Comparison of ENCODE assay signal across 1 cellular context in genomic region chr12:110641512-110641911, GRCh38.
A peak's percentile ranks its signal among the peaks of the same experiment; 100 is the strongest.
TF ChIP-seq lines count a peak whose summit lies in the region.

No MANE protein-coding gene starts in this region.

TF ChIP-seq in K562, 482 proteins besides CTCF, POLR2A, EP300 and RAD21 (continues in another document):
- TF ChIP-seq ZNF217 (CRISPR knock-in tag; IDR thresholded peaks at IDR 0.05) (no peak), ZBTB5 (IDR thresholded peaks at IDR 0.05) (no peak), U2AF2 (optimal IDR thresholded peaks at IDR 0.05; ENCODE audit: low read depth, low read length) (no peak), CEBPB (tag; IDR thresholded peaks at IDR 0.05) (no peak), CBFA2T3 (IDR thresholded peaks at IDR 0.05) (peak; percentile 54), CEBPG (CRISPR knock-in tag; IDR thresholded peaks at IDR 0.05) (no peak), CEBPG (tag; conservative IDR thresholded peaks at IDR 0.05 in 1 of 2, IDR thresholded peaks at IDR 0.05 in 1 of 2) (no peak), FOXK1 (CRISPR knock-in tag; IDR thresholded peaks at IDR 0.05; ENCODE audit: borderline replicate concordance) (no peak), E2F8 (IDR thresholded peaks at IDR 0.05; ENCODE audit: low read depth, partially characterized antibody) (no peak), HNRNPK (IDR thresholded peaks at IDR 0.05; ENCODE audit: low read depth, low read length, poor library complexity, severe bottlenecking) (no peak), DEAF1 (CRISPR knock-in tag; IDR thresholded peaks at IDR 0.05) (no peak), ZNF445 (CRISPR knock-in tag; IDR thresholded peaks at IDR 0.05; ENCODE audit: low read depth) (peak; percentile 54; the same call in 1 of the 2 replicates), SUPT5H (IDR thresholded peaks at IDR 0.05) (no peak), KDM1A (IDR thresholded peaks at IDR 0.05) (no peak), TAF15 (IDR thresholded peaks at IDR 0.05; ENCODE audit: low read depth, low read length) (no peak), RAD51 (IDR thresholded peaks at IDR 0.05; ENCODE audit: borderline replicate concordance, low read depth) (no peak), SMARCA4 (IDR thresholded peaks at IDR 0.05) (peak; percentile 36; the same call in 1 of the 2 replicates), RCOR1 (IDR thresholded peaks at IDR 0.05; ENCODE audit: borderline replicate concordance in 1 of 2, low read depth in 2 of 2, low read length in 2 of 2) (no peak), RNF2 (IDR thresholded peaks at IDR 0.05) (peak; percentile 12; the same call in 1 of the 2 replicates), RBM14 (IDR thresholded peaks at IDR 0.05; ENCODE audit: borderline replicate concordance, insufficient read depth, low read depth, low read length) (no peak), POU5F1 (IDR thresholded peaks at IDR 0.05; ENCODE audit: borderline replicate concordance, low read depth, low read length, partially characterized antibody) (no peak), MNT (conservative IDR thresholded peaks at IDR 0.05) (no peak), ILK (tag; IDR thresholded peaks at IDR 0.05; ENCODE audit: borderline replicate concordance, low read depth) (no peak), CC2D1A (IDR thresholded peaks at IDR 0.05) (no peak), ATF1 (CRISPR knock-in tag; IDR thresholded peaks at IDR 0.05) (no peak), ATF1 (tag; IDR thresholded peaks at IDR 0.05) (no peak), ZNF408 (CRISPR knock-in tag; IDR thresholded peaks at IDR 0.05; ENCODE audit: low read depth) (no peak), ZBTB7A (IDR thresholded peaks at IDR 0.05; ENCODE audit: borderline replicate concordance, control insufficient read depth, low read depth, low read length) (peak; percentile 41; the same call in 1 of the 2 replicates), ARID1B (IDR thresholded peaks at IDR 0.05) (peak; percentile 29; the same call in 1 of the 2 replicates), NFE2 (IDR thresholded peaks at IDR 0.05; ENCODE audit: low read depth) (no peak), EGR1 (conservative IDR thresholded peaks at IDR 0.05) (peak; percentile 90), KHSRP (IDR thresholded peaks at IDR 0.05) (no peak), SRSF7 (optimal IDR thresholded peaks at IDR 0.05; ENCODE audit: low read depth, low read length) (no peak), ZNF511 (CRISPR knock-in tag; IDR thresholded peaks at IDR 0.05) (no peak), ETV5 (CRISPR knock-in tag; IDR thresholded peaks at IDR 0.05; ENCODE audit: low read depth) (no peak), ELF4 (CRISPR knock-in tag; IDR thresholded peaks at IDR 0.05) (no peak), SRF (CRISPR knock-in tag; IDR thresholded peaks at IDR 0.05) (no peak), POLR2G (IDR thresholded peaks at IDR 0.05; ENCODE audit: low read depth, low read length) (no peak), DPF2 (IDR thresholded peaks at IDR 0.05) (peak; percentile 33; the same call in 1 of the 2 replicates), SMARCE1 (IDR thresholded peaks at IDR 0.05) (0 out of 2 replicates have a peak, but pooled peaks have one; percentile 22), PML (IDR thresholded peaks at IDR 0.05; ENCODE audit: low read length) (no peak), FOXP4 (CRISPR knock-in tag; IDR thresholded peaks at IDR 0.05; ENCODE audit: borderline replicate concordance) (no peak), UBTF (IDR thresholded peaks at IDR 0.05; ENCODE audit: borderline replicate concordance in 1 of 2, low read depth in 2 of 2, low read length in 2 of 2) (peak in 1 of 2 experiments; percentile 73; a peak in 2 of 4 replicates), EHMT2 (IDR thresholded peaks at IDR 0.05) (no peak), ETS2 (tag; IDR thresholded peaks at IDR 0.05; ENCODE audit: borderline replicate concordance, poor library complexity, severe bottlenecking) (no peak), TCF15 (CRISPR knock-in tag; IDR thresholded peaks at IDR 0.05) (no peak), PCBP2 (IDR thresholded peaks at IDR 0.05; ENCODE audit: low read depth, low read length, poor library complexity, severe bottlenecking) (no peak), CLOCK (CRISPR knock-in tag; IDR thresholded peaks at IDR 0.05; ENCODE audit: borderline replicate concordance) (no peak)
